In genomic region chr2:27583390-27583915, GRCh38 we compare ENCODE assay signal across 8 cellular contexts. TPM values are rescaled to one million over a fixed set of nuclear protein-coding genes. Genes with fewer than 3 reads are reported as not detected.
DNase-seq lines count a peak whose midpoint lies in the region; ATAC-seq and TF ChIP-seq lines count a peak whose summit lies in the region.

No MANE protein-coding gene starts in this region.

- H3K9me2 ChIP-seq in OCI-LY1 (ENCODE audit: low read depth, low read length): no peaks in the 10 kb centered on the region

- no peaks in the 10 kb centered on the region; the same call in 1 of the 2 replicates for H3K36me3 ChIP-seq in OCI-LY1 (ENCODE audit: insufficient read depth, low read length)

- H3K4me1 Mint-ChIP-seq in naive B cell: peaks cover 35 to 58% (median 42%) of the 10 kb centered on the region in 3 donors

- H3K9ac ChIP-seq in OCI-LY1 (ENCODE audit: low read length): peak overlapping the region; percentile 76

- no peaks in the 10 kb centered on the region for H3F3A ChIP-seq in OCI-LY1 (ENCODE audit: insufficient read depth, low read length)

- peak overlapping the region; percentile 19 for H3K27ac ChIP-seq in OCI-LY1 (ENCODE audit: low read depth, low read length, poor library complexity, severe bottlenecking)
- peak overlapping the region in 30 of 59 donors; percentile 29 to 83 (median 70) for H3K27ac ChIP-seq in dorsolateral prefrontal cortex

- DNase-seq in dorsolateral prefrontal cortex: no peak
- no peak for DNase-seq in naive B cell
- DNase-seq in NCI-H2029 (lab: John Stamatoyannopoulos, UW): no peak
- DNase-seq in effector CD4-positive, alpha-beta T cell: no peak

- peak overlapping the region; percentile 81 to 98 (median 96) for H3K4me3 Mint-ChIP-seq in naive B cell

- H3K36me3 Mint-ChIP-seq in naive B cell: peaks cover 0 to 13% of the 10 kb centered on the region in 2 donors

- peak overlapping the region; percentile 92 to 99 (median 95) for H3K27ac Mint-ChIP-seq in naive B cell

- peaks cover 53% of the 10 kb centered on the region for H3K79me2 ChIP-seq in OCI-LY1 (ENCODE audit: insufficient read depth, low read length)

- peaks cover 3% of the 10 kb centered on the region; the same call in 1 of the 2 replicates for H3K9me3 ChIP-seq in OCI-LY1 (ENCODE audit: low read length)

- TF ChIP-seq CTCF in OCI-LY1 (IDR thresholded peaks at IDR 0.05; ENCODE audit: low read length) (no peak), dorsolateral prefrontal cortex (IDR thresholded peaks at IDR 0.05 in 54 of 56, conservative IDR thresholded peaks at IDR 0.05 in 2 of 56; ENCODE audit: low read depth in 1 of 56, partially characterized antibody in 56 of 56) (no peak)

- H3K4me2 ChIP-seq in OCI-LY1 (ENCODE audit: low read length): peak overlapping the region; percentile 86

- intact Hi-C loops in dorsolateral prefrontal cortex (cut with DNase I): loop anchor here in 1 of 2 donors (5.0 kb wide), 1 partner anchor 91 kb away; no protein-coding TSS in a partner anchor

- H3K4me1 ChIP-seq in OCI-LY1 (ENCODE audit: insufficient read depth, low read length, severe bottlenecking): peaks cover 26% of the 10 kb centered on the region

- no peaks in the 10 kb centered on the region for H3K27me3 ChIP-seq in OCI-LY1 (ENCODE audit: insufficient read depth, low read length)
- H3K27me3 ChIP-seq in dorsolateral prefrontal cortex: no peaks in the 10 kb centered on the region

- ATAC-seq in GM18511 (IDR thresholded peaks at IDR 0.05; ENCODE audit: unreplicated experiment): peak; percentile 10
- no peak for ATAC-seq in naive B cell (ENCODE audit: low read depth in 2 of 2)
- ATAC-seq in GM18873 (IDR thresholded peaks at IDR 0.05; ENCODE audit: low FRiP score, unreplicated experiment): no peak
- ATAC-seq in GM21576 (IDR thresholded peaks at IDR 0.05; ENCODE audit: unreplicated experiment): no peak

- H4K20me1 ChIP-seq in OCI-LY1 (ENCODE audit: insufficient read depth, low read length): no peaks in the 10 kb centered on the region

- H3K27me3 Mint-ChIP-seq in naive B cell: peaks cover 0 to 3% (median 0%) of the 10 kb centered on the region in 3 donors

- peaks cover 0 to 11% (median 2%) of the 10 kb centered on the region in 7 donors for H3K9me3 Mint-ChIP-seq in naive B cell

- H2AFZ ChIP-seq in OCI-LY1 (ENCODE audit: low read length): no peak overlapping the region

- H3K4me3 ChIP-seq in OCI-LY1 (ENCODE audit: low read depth, low read length, poor library complexity, severe bottlenecking) (peak overlapping the region; percentile 79), dorsolateral prefrontal cortex (peak overlapping the region; percentile 50 to 94 (median 77))

RNA-seq across cellular contexts. Expression of gene ZNF512, which starts 0.6 kb away (rescaled TPM):
- 10 to 100 TPM; 30.4 to 63.1 (median 44.4) TPM for total RNA-seq in dorsolateral prefrontal cortex
- 10 to 100 TPM; 28.0 to 42.1 (median 36.0) TPM for polyA plus RNA-seq in naive B cell (ENCODE audit: low read depth in 6 of 6)

RNA-seq across cellular contexts. Expression of gene CCDC121, which starts 45.4 kb away (rescaled TPM):
- 10 to 100 TPM in 10 of 120 experiments, 1 to 10 TPM in 110; 2.9 to 21.9 (median 6.8) TPM for total RNA-seq in dorsolateral prefrontal cortex
- polyA plus RNA-seq in naive B cell (ENCODE audit: low read depth in 6 of 6): 1 to 10 TPM; 1.3 to 2.6 (median 1.8) TPM

RNA-seq across cellular contexts. Expression of gene GPN1, which starts 45.4 kb away (rescaled TPM):
- total RNA-seq in dorsolateral prefrontal cortex: 10 to 100 TPM; 11.8 to 39.6 (median 21.3) TPM
- 10 to 100 TPM; 50.3 to 89.4 (median 62.2) TPM for polyA plus RNA-seq in naive B cell (ENCODE audit: low read depth in 6 of 6)
